In the genomic region with DNA sequence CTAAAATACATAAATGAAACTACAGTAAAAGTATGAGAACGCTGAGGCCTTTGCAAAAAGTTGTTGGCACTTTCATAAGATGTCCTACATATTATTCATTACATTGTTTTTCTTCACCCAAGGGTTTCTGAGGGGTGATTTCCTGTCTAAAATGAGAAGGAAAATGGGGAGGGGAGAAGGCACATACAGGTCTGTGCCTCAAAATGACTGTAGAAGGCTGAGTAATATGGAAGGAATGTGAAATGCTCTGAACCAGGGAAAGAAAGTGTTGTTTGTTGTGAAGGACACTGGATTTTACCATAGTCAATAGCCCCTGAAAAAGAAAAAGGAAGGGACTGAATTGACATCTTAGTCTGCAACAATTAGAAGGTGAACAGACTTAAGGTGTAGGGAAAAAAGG, we compare ENCODE assay signal across 10 cellular contexts.
DNase-seq lines count a peak whose midpoint lies in the region; ATAC-seq and TF ChIP-seq lines count a peak whose summit lies in the region.
"Had no signal": no experiment of that assay in that cellular context is flagged by ENCODE, and none has a peak within 500 bp of the region (broad histone marks: within the 10 kb centered on the region; RNA-seq: fewer than 3 reads in every experiment).

No MANE protein-coding gene starts in this region.

- H3K27ac Mint-ChIP-seq in HFFc6, result peak overlapping the region; percentile 86

- no peaks in the 10 kb centered on the region for H3K27me3 ChIP-seq in tibial artery

- H3K4me3 Mint-ChIP-seq in HFFc6, result peak overlapping the region; percentile 72

- H3K9me3 ChIP-seq in tibial artery, result no peaks in the 10 kb centered on the region

- H3K27ac ChIP-seq in tibial artery, result peak overlapping the region; percentile 8 to 42

- no peak for ATAC-seq in activated CD4-positive, CD25-positive, alpha-beta regulatory T cell treated with anti-CD3 and anti-CD28 coated beads, Interleukin-2, amount 50 U/mL, for 24 hours

- H3K4me1 Mint-ChIP-seq in HFFc6 (ENCODE audit: low read depth), result peaks cover 68% of the 10 kb centered on the region

- no peaks in the 10 kb centered on the region for H3K27me3 Mint-ChIP-seq in HFFc6 (ENCODE audit: insufficient read depth)

- no peaks in the 10 kb centered on the region for H3K9me3 Mint-ChIP-seq in HFFc6

- peaks cover 21% of the 10 kb centered on the region for H3K36me3 Mint-ChIP-seq in HFFc6 (ENCODE audit: low read depth)

- intact Hi-C loops in tibial artery (cut with DNase I; ENCODE audit: low total_unique reads), result no loop called here

- H3K4me1 ChIP-seq in tibial artery, result peaks cover 0 to 29% (median 14%) of the 10 kb centered on the region in 4 donors

- H3K4me3 ChIP-seq in WI38 (ENCODE audit: low read depth, low read length), result peak overlapping the region; percentile 11; the same call in 1 of the 2 replicates
- no peak overlapping the region for H3K4me3 ChIP-seq in tibial artery
- H3K4me3 ChIP-seq: skin epidermis had no signal

- H3K36me3 ChIP-seq in tibial artery, result no peaks in the 10 kb centered on the region

- DNase-seq in HFFc6 (peak; percentile 78), glomerular endothelial cell (ENCODE audit: extremely low read depth, low read depth, low spot score) (peak; percentile 87), tibial artery (no peak), NCI-H82 (lab: John Stamatoyannopoulos, UW) (no peak), NCI-H524 (lab: John Stamatoyannopoulos, UW) (no peak)
- DNase-seq: left cardiac atrium, NCI-H1436 treated with DMSO at 0.1 percent for 48 hours had no signal

- TF ChIP-seq CTCF in HFFc6 (IDR thresholded peaks at IDR 0.05) (no peak), WI38 (IDR thresholded peaks at IDR 0.05; ENCODE audit: low read depth, low read length) (no peak), tibial artery (IDR thresholded peaks at IDR 0.05) (no peak)

Comparison
In these comparisons a context has a peak if more than half of its experiments do, and no peak if none do; other contexts are left out.
1. DNase-seq: peak in HFFc6 (single experiment) and glomerular endothelial cell (single experiment); none in tibial artery (0 of 2), NCI-H82 (single experiment) and NCI-H524 (0 of 2).